Comparison of ENCODE assay signal across 12 cellular contexts in the genomic region with DNA sequence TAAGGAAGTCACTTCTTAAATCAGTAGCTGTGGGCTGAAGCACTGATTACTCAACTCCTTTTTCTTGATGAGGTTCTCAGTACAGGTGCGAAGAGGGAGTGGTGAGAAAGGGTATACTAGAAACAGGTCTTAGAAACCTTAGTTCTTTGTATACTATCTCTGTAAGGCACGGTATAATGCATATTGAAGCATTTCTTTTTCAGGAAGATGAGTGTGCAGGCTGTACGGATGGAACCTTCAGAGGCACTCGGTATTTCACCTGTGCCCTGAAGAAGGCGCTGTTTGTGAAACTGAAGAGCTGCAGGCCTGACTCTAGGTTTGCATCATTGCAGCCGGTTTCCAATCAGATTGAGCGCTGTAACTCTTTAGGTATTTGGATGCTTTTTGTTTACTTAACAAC. TPM values are rescaled to one million over a fixed set of nuclear protein-coding genes. Genes with fewer than 3 reads are reported as not detected.
DNase-seq lines count a peak whose midpoint lies in the region; ATAC-seq, FAIRE-seq and TF ChIP-seq lines count a peak whose summit lies in the region.
"Had no signal": no experiment of that assay in that cellular context is flagged by ENCODE, and none has a peak within 500 bp of the region (broad histone marks: within the 10 kb centered on the region; RNA-seq: fewer than 3 reads in every experiment).

No MANE protein-coding gene starts in this region.

- no peaks in the 10 kb centered on the region for H3K9me3 ChIP-seq in CD8-positive, alpha-beta memory T cell (ENCODE audit: low read length)
- H3K9me3 ChIP-seq in HCT116 (ENCODE audit: control insufficient read depth in 1 of 2, insufficient read depth in 1 of 2, low read depth in 1 of 2, low read length in 2 of 2) (no peaks in the 10 kb centered on the region), keratinocyte (ENCODE audit: control insufficient read depth, low read depth, low read length) (no peaks in the 10 kb centered on the region), upper lobe of right lung (no peaks in the 10 kb centered on the region)
- H3K9me3 ChIP-seq: colonic mucosa, HAP-1 had no signal

- H2AFZ ChIP-seq in HCT116 (ENCODE audit: low read depth, low read length, poor library complexity, severe bottlenecking) = no peak overlapping the region
- H2AFZ ChIP-seq in keratinocyte (ENCODE audit: control insufficient read depth, low read length) = no peak overlapping the region

- RAD21 ChIA-PET in HCT116 (lab: Charles Lee; ENCODE audit: low non-redundant PET in 1 of 2, low total read pairs in 2 of 2, uncharacterized antibody in 2 of 2, unreplicated experiment in 2 of 2) = no interaction called here

- H3K27me3 Mint-ChIP-seq in CD8-positive, alpha-beta memory T cell = no peaks in the 10 kb centered on the region
- no peaks in the 10 kb centered on the region for H3K27me3 Mint-ChIP-seq in activated naive CD8-positive, alpha-beta T cell treated with anti-CD3 and anti-CD28 coated beads, Interleukin-2, amount 50 U/mL, for 24 hours

- ATAC-seq in HCT116 = peak; percentile 57
- no peak for ATAC-seq in activated naive CD8-positive, alpha-beta T cell treated with anti-CD3 and anti-CD28 coated beads, Interleukin-2, amount 50 U/mL, for 24 hours
- ATAC-seq in GM21619 (IDR thresholded peaks at IDR 0.05; ENCODE audit: unreplicated experiment) = no peak
- no peak for ATAC-seq in upper lobe of right lung

- H3K9me3 Mint-ChIP-seq in CD8-positive, alpha-beta memory T cell = no peaks in the 10 kb centered on the region
- no peaks in the 10 kb centered on the region for H3K9me3 Mint-ChIP-seq in activated naive CD8-positive, alpha-beta T cell treated with anti-CD3 and anti-CD28 coated beads, Interleukin-2, amount 50 U/mL, for 24 hours

- H3K36me3 ChIP-seq in CD8-positive, alpha-beta memory T cell (ENCODE audit: insufficient read depth, low read length) = peaks cover 64% of the 10 kb centered on the region
- H3K36me3 ChIP-seq in HCT116 (ENCODE audit: control insufficient read depth in 1 of 2, insufficient read depth in 2 of 2, low read length in 2 of 2) (no peaks in the 10 kb centered on the region), keratinocyte (ENCODE audit: control insufficient read depth in 2 of 2, extremely low read depth in 1 of 2, insufficient read depth in 2 of 2, low read length in 2 of 2) (peaks cover 3 to 16% of the 10 kb centered on the region in 2 experiments), upper lobe of right lung (peaks cover 60% of the 10 kb centered on the region)
- H3K36me3 ChIP-seq: colonic mucosa, HAP-1 had no signal

- TF ChIP-seq CTCF in HCT116 (IDR thresholded peaks at IDR 0.05 in 2 of 3, conservative IDR thresholded peaks at IDR 0.05 in 1 of 3; ENCODE audit: borderline replicate concordance in 1 of 3, insufficient read depth in 1 of 3, low read depth in 2 of 3, low read length in 2 of 3) (peak in 2 of 3 experiments; percentile 38 to 54; a peak in 4 of 6 replicates), keratinocyte (optimal IDR thresholded peaks at IDR 0.05 in 1 of 3, IDR thresholded peaks at IDR 0.05 in 1 of 3, conservative IDR thresholded peaks at IDR 0.05 in 1 of 3; ENCODE audit: extremely low read depth in 1 of 3, insufficient read depth in 2 of 3, low read length in 3 of 3) (peak; percentile 7 to 29 (median 24)), upper lobe of right lung (IDR thresholded peaks at IDR 0.05) (no peak)

- no peaks in the 10 kb centered on the region for H3K79me2 ChIP-seq in HCT116 (ENCODE audit: insufficient read depth, low read length)
- H3K79me2 ChIP-seq in keratinocyte (ENCODE audit: control insufficient read depth, insufficient read depth, low read length) = no peaks in the 10 kb centered on the region

- H3K4me3 ChIP-seq in CD8-positive, alpha-beta memory T cell (ENCODE audit: low read length) = no peak overlapping the region
- H3K4me3 ChIP-seq in HCT116 (replicated peaks in 1 of 2; ENCODE audit: low read depth in 1 of 2, low read length in 2 of 2) (no peak overlapping the region), keratinocyte (ENCODE audit: control insufficient read depth in 2 of 3, extremely low read depth in 1 of 3, insufficient read depth in 2 of 3, low read depth in 1 of 3, low read length in 3 of 3) (no peak overlapping the region), upper lobe of right lung (no peak overlapping the region)
- H3K4me3 ChIP-seq: colonic mucosa, HAP-1 had no signal

- intact Hi-C loops in HCT116 (cut with micrococcal nuclease) (no loop called here), upper lobe of right lung (cut with DNase I) (no loop called here)

- no peak for TF ChIP-seq RAD21 in HCT116 (IDR thresholded peaks at IDR 0.05; ENCODE audit: low read depth)

- H3K4me3 Mint-ChIP-seq in CD8-positive, alpha-beta memory T cell = peak overlapping the region in 6 of 7 donors; percentile 27 to 81 (median 58)
- H3K4me3 Mint-ChIP-seq in activated naive CD8-positive, alpha-beta T cell treated with anti-CD3 and anti-CD28 coated beads, Interleukin-2, amount 50 U/mL, for 24 hours = no peak overlapping the region

- TF ChIP-seq POLR2A in HCT116 (IDR thresholded peaks at IDR 0.05; ENCODE audit: borderline replicate concordance, extremely low read depth, insufficient read depth, insufficient read length) = no peak

- POLR2A ChIA-PET in CD8-positive, alpha-beta memory T cell (lab: Charles Lee) = no interaction called here
- POLR2A ChIA-PET in HCT116 (lab: Charles Lee) = no interaction called here

- H3K27me3 ChIP-seq in CD8-positive, alpha-beta memory T cell (ENCODE audit: insufficient read depth, low read length, poor library complexity, severe bottlenecking) = no peaks in the 10 kb centered on the region
- H3K27me3 ChIP-seq in HCT116 (ENCODE audit: insufficient read depth, low read length) (no peaks in the 10 kb centered on the region), keratinocyte (ENCODE audit: control insufficient read depth, extremely low read depth, insufficient read depth, low read length) (no peaks in the 10 kb centered on the region), upper lobe of right lung (no peaks in the 10 kb centered on the region)
- H3K27me3 ChIP-seq: colonic mucosa had no signal

- no TSS peak for BruUV-seq in HCT116 (replicated peaks; lab: Mats Ljungman, UMichigan)

- CTCF ChIA-PET in CD8-positive, alpha-beta memory T cell (lab: Charles Lee) = interaction anchor here (0.8 to 3.1 kb wide), 5 partner anchors 12 to 116 kb away, joined by 3 to 15 read pairs (median 3); no protein-coding TSS in a partner anchor
- CTCF ChIA-PET in HCT116 (lab: Charles Lee) = interaction anchor here (0.8 to 1.0 kb wide), 2 partner anchors 25 kb away, joined by 5 to 7 read pairs; no protein-coding TSS in a partner anchor

- H3K4me2 ChIP-seq in HCT116 (ENCODE audit: low read length) (no peak overlapping the region), keratinocyte (ENCODE audit: control insufficient read depth, extremely low read depth, insufficient read depth, low read depth, low read length) (no peak overlapping the region)

- H3K9me2 ChIP-seq in HCT116 (ENCODE audit: insufficient read depth) = no peaks in the 10 kb centered on the region

- H3K27ac ChIP-seq in CD8-positive, alpha-beta memory T cell (ENCODE audit: low read depth, low read length) = no peak overlapping the region
- H3K27ac ChIP-seq in HCT116 (ENCODE audit: low read depth, low read length) (no peak overlapping the region), keratinocyte (ENCODE audit: control insufficient read depth, insufficient read depth, low read length) (no peak overlapping the region), upper lobe of right lung (no peak overlapping the region)
- H3K27ac ChIP-seq: colonic mucosa had no signal

- FAIRE-seq in keratinocyte (lab: Jason Lieb, UNC) = no peak
- FAIRE-seq: G401.6 had no signal

- peaks cover 14% of the 10 kb centered on the region for H3K4me1 ChIP-seq in CD8-positive, alpha-beta memory T cell (ENCODE audit: insufficient read depth, low read length)
- H3K4me1 ChIP-seq in HCT116 (ENCODE audit: control insufficient read depth in 1 of 2, insufficient read depth in 2 of 2, low read length in 2 of 2) (no peaks in the 10 kb centered on the region), keratinocyte (ENCODE audit: control insufficient read depth, extremely low read depth, insufficient read depth, low read length) (peaks cover 5% of the 10 kb centered on the region), upper lobe of right lung (no peaks in the 10 kb centered on the region)
- H3K4me1 ChIP-seq: colonic mucosa, HAP-1 had no signal

- dilution Hi-C loops in keratinocyte (cut with MboI; ENCODE audit: extremely low pct_ligation_motif_present, low sequenced_read_pairs) = no loop called here

- no peak for DNase-seq in CD8-positive, alpha-beta memory T cell
- DNase-seq in HCT116 (ENCODE audit: low read depth, low spot score) (no peak), keratinocyte (ENCODE audit: low read depth, low spot score) (no peak), NCI-H187 (lab: John Stamatoyannopoulos, UW) (no peak), upper lobe of right lung (no peak)
- no peak for DNase-seq in activated naive CD8-positive, alpha-beta T cell treated with anti-CD3 and anti-CD28 coated beads, Interleukin-2, amount 50 U/mL, for 24 hours
- DNase-seq: activated CD8-positive, alpha-beta memory T cell treated with anti-CD3 and anti-CD28 coated beads, Interleukin-2, amount 50 U/mL, for 48 hours; colonic mucosa; NCI-H446 had no signal

- peak overlapping the region in 7 of 8 donors; percentile 71 to 92 (median 89) for H3K27ac Mint-ChIP-seq in CD8-positive, alpha-beta memory T cell
- H3K27ac Mint-ChIP-seq in activated naive CD8-positive, alpha-beta T cell treated with anti-CD3 and anti-CD28 coated beads, Interleukin-2, amount 50 U/mL, for 24 hours = peak overlapping the region; percentile 19

- no peaks in the 10 kb centered on the region for H3K9me1 ChIP-seq in keratinocyte (ENCODE audit: control insufficient read depth, extremely low read depth, insufficient read depth, low read length)

- H3K36me3 Mint-ChIP-seq in CD8-positive, alpha-beta memory T cell = peaks cover 31 to 89% (median 48%) of the 10 kb centered on the region in 3 donors
- peaks cover 57% of the 10 kb centered on the region for H3K36me3 Mint-ChIP-seq in activated naive CD8-positive, alpha-beta T cell treated with anti-CD3 and anti-CD28 coated beads, Interleukin-2, amount 50 U/mL, for 24 hours (ENCODE audit: low read depth)

- peaks cover 45 to 79% (median 71%) of the 10 kb centered on the region in 3 donors for H3K4me1 Mint-ChIP-seq in CD8-positive, alpha-beta memory T cell
- peaks cover 33% of the 10 kb centered on the region for H3K4me1 Mint-ChIP-seq in activated naive CD8-positive, alpha-beta T cell treated with anti-CD3 and anti-CD28 coated beads, Interleukin-2, amount 50 U/mL, for 24 hours

- H4K20me1 ChIP-seq in HCT116 (ENCODE audit: insufficient read depth) (no peaks in the 10 kb centered on the region), keratinocyte (ENCODE audit: control insufficient read depth, extremely low read depth, insufficient read depth, low read length) (no peaks in the 10 kb centered on the region)

- no peak overlapping the region for H3K9ac ChIP-seq in HCT116 (ENCODE audit: low read length)
- H3K9ac ChIP-seq in keratinocyte (ENCODE audit: control insufficient read depth, extremely low read depth, insufficient read depth, low read length) = no peak overlapping the region

RNA-seq across cellular contexts. Expression of a gene that starts 39.2 kb away (rescaled TPM):
- 100 to 1,000 TPM; 144 to 152 TPM for total RNA-seq in CD8-positive, alpha-beta memory T cell
- polyA plus RNA-seq in CD8-positive, alpha-beta memory T cell = 105 TPM
- total RNA-seq in HCT116 (2021; ENCODE audit: unreplicated experiment) (11.9 TPM), upper lobe of right lung (48.3 TPM)
- 3.1 and 3.6 TPM in 2 replicates for polyA plus RNA-seq in HCT116 (2012)
- polyA plus RNA-seq in keratinocyte = 14.9 to 24.7 TPM (median 23.4 TPM) in 3 replicates
- 50.9 TPM for polyA plus RNA-seq in keratinocyte (2011; ENCODE audit: low read depth)
- polyA plus RNA-seq in keratinocyte (2011; cell fraction: cytosol; rRNA removed) = 17.0 and 34.3 TPM in 2 replicates
- polyA plus RNA-seq in keratinocyte (2011; cell fraction: nucleus; rRNA removed) = 24.0 and 32.8 TPM in 2 replicates
- polyA plus RNA-seq in keratinocyte (2012; ENCODE audit: low replicate concordance) = 15.5 and 42.1 TPM in 2 replicates
- polyA minus RNA-seq in keratinocyte = 6.1 to 37.7 TPM (median 24.2 TPM) in 3 replicates
- 21.7 TPM for polyA minus RNA-seq in keratinocyte (2011; cell fraction: cytosol; rRNA and poly(A)+ RNA removed)
- polyA minus RNA-seq in keratinocyte (2011; cell fraction: nucleus; rRNA and poly(A)+ RNA removed) = 30.7 and 58.6 TPM in 2 replicates
